ENCODE assay signal across 1 cellular context in the genomic region with DNA sequence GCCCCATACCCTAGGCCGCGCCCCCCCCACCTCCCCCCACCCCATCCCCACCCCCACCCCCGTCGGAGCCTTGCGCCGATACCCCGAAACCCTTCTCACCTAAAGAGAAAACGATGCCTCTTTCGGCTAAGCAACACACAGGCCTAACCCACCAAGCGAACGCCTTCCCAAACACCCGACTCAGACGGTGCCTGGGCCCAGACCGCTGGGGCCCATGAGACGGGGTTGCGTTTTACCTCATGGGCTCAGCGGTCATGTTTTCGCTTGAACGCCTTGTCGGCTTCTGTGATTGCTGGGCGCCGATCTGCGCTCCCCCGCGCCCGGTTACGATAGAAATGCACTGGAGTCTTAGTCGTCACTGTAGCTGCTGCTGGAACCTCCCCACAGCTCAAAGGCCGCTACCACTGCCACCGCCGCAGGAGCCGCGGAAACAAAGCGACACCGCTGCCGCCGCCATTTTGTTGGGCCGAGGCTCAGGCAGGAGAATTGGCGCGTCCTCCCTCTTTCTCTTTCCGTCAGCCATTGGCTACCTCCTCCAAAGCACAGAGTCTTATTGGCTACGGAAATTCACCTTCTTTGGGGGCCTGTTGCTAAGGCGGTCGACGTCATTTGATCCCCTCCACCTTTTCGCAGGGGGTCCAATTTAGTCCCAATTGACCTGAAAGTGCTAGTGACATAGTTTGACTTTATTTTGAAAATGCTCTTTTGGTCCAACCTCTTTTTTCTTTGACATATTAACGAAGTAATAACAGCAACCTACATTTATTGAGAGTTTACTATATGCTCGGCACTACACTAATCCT.
A peak's percentile ranks its signal among the peaks of the same experiment; 100 is the strongest.
TF ChIP-seq lines count a peak whose summit lies in the region.

A gene with protein sequence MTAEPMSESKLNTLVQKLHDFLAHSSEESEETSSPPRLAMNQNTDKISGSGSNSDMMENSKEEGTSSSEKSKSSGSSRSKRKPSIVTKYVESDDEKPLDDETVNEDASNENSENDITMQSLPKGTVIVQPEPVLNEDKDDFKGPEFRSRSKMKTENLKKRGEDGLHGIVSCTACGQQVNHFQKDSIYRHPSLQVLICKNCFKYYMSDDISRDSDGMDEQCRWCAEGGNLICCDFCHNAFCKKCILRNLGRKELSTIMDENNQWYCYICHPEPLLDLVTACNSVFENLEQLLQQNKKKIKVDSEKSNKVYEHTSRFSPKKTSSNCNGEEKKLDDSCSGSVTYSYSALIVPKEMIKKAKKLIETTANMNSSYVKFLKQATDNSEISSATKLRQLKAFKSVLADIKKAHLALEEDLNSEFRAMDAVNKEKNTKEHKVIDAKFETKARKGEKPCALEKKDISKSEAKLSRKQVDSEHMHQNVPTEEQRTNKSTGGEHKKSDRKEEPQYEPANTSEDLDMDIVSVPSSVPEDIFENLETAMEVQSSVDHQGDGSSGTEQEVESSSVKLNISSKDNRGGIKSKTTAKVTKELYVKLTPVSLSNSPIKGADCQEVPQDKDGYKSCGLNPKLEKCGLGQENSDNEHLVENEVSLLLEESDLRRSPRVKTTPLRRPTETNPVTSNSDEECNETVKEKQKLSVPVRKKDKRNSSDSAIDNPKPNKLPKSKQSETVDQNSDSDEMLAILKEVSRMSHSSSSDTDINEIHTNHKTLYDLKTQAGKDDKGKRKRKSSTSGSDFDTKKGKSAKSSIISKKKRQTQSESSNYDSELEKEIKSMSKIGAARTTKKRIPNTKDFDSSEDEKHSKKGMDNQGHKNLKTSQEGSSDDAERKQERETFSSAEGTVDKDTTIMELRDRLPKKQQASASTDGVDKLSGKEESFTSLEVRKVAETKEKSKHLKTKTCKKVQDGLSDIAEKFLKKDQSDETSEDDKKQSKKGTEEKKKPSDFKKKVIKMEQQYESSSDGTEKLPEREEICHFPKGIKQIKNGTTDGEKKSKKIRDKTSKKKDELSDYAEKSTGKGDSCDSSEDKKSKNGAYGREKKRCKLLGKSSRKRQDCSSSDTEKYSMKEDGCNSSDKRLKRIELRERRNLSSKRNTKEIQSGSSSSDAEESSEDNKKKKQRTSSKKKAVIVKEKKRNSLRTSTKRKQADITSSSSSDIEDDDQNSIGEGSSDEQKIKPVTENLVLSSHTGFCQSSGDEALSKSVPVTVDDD (N-terminal part only) (minus strand): TSS at position 471 of the 803 bp plus-strand sequence. CDS start 215 bp downstream, at position 256.

TF ChIP-seq in K562, 482 proteins besides CTCF, POLR2A, EP300 and RAD21 (continued from another document and continues in another):
- TF ChIP-seq, protein P1, sequence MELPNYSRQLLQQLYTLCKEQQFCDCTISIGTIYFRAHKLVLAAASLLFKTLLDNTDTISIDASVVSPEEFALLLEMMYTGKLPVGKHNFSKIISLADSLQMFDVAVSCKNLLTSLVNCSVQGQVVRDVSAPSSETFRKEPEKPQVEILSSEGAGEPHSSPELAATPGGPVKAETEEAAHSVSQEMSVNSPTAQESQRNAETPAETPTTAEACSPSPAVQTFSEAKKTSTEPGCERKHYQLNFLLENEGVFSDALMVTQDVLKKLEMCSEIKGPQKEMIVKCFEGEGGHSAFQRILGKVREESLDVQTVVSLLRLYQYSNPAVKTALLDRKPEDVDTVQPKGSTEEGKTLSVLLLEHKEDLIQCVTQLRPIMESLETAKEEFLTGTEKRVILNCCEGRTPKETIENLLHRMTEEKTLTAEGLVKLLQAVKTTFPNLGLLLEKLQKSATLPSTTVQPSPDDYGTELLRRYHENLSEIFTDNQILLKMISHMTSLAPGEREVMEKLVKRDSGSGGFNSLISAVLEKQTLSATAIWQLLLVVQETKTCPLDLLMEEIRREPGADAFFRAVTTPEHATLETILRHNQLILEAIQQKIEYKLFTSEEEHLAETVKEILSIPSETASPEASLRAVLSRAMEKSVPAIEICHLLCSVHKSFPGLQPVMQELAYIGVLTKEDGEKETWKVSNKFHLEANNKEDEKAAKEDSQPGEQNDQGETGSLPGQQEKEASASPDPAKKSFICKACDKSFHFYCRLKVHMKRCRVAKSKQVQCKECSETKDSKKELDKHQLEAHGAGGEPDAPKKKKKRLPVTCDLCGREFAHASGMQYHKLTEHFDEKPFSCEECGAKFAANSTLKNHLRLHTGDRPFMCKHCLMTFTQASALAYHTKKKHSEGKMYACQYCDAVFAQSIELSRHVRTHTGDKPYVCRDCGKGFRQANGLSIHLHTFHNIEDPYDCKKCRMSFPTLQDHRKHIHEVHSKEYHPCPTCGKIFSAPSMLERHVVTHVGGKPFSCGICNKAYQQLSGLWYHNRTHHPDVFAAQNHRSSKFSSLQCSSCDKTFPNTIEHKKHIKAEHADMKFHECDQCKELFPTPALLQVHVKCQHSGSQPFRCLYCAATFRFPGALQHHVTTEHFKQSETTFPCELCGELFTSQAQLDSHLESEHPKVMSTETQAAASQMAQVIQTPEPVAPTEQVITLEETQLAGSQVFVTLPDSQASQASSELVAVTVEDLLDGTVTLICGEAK (IDR thresholded peaks at IDR 0.05), result no peak
- TF ChIP-seq, protein P1 (CRISPR knock-in tag; IDR thresholded peaks at IDR 0.05), result no peak
- TF ChIP-seq, protein P2, sequence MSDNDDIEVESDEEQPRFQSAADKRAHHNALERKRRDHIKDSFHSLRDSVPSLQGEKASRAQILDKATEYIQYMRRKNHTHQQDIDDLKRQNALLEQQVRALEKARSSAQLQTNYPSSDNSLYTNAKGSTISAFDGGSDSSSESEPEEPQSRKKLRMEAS (CRISPR knock-in tag; IDR thresholded peaks at IDR 0.05), result no peak
- TF ChIP-seq, protein P3, sequence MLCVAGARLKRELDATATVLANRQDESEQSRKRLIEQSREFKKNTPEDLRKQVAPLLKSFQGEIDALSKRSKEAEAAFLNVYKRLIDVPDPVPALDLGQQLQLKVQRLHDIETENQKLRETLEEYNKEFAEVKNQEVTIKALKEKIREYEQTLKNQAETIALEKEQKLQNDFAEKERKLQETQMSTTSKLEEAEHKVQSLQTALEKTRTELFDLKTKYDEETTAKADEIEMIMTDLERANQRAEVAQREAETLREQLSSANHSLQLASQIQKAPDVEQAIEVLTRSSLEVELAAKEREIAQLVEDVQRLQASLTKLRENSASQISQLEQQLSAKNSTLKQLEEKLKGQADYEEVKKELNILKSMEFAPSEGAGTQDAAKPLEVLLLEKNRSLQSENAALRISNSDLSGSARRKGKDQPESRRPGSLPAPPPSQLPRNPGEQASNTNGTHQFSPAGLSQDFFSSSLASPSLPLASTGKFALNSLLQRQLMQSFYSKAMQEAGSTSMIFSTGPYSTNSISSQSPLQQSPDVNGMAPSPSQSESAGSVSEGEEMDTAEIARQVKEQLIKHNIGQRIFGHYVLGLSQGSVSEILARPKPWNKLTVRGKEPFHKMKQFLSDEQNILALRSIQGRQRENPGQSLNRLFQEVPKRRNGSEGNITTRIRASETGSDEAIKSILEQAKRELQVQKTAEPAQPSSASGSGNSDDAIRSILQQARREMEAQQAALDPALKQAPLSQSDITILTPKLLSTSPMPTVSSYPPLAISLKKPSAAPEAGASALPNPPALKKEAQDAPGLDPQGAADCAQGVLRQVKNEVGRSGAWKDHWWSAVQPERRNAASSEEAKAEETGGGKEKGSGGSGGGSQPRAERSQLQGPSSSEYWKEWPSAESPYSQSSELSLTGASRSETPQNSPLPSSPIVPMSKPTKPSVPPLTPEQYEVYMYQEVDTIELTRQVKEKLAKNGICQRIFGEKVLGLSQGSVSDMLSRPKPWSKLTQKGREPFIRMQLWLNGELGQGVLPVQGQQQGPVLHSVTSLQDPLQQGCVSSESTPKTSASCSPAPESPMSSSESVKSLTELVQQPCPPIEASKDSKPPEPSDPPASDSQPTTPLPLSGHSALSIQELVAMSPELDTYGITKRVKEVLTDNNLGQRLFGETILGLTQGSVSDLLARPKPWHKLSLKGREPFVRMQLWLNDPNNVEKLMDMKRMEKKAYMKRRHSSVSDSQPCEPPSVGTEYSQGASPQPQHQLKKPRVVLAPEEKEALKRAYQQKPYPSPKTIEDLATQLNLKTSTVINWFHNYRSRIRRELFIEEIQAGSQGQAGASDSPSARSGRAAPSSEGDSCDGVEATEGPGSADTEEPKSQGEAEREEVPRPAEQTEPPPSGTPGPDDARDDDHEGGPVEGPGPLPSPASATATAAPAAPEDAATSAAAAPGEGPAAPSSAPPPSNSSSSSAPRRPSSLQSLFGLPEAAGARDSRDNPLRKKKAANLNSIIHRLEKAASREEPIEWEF (CRISPR knock-in tag; IDR thresholded peaks at IDR 0.05), result no peak
- no peak for TF ChIP-seq ZNF253 (CRISPR knock-in tag; conservative IDR thresholded peaks at IDR 0.05)
- TF ChIP-seq, protein P4, sequence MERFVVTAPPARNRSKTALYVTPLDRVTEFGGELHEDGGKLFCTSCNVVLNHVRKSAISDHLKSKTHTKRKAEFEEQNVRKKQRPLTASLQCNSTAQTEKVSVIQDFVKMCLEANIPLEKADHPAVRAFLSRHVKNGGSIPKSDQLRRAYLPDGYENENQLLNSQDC (CRISPR knock-in tag; IDR thresholded peaks at IDR 0.05), result no peak
- TF ChIP-seq ZKSCAN8 (CRISPR knock-in tag; IDR thresholded peaks at IDR 0.05), result no peak
- peak; percentile 81 for TF ChIP-seq TAF9B (IDR thresholded peaks at IDR 0.05; ENCODE audit: partially characterized antibody)
- peak; percentile 11 for TF ChIP-seq NFYB (IDR thresholded peaks at IDR 0.05; ENCODE audit: extremely low read depth, insufficient read length)
- no peak for TF ChIP-seq ZNF436 (CRISPR knock-in tag; IDR thresholded peaks at IDR 0.05)
- no peak for TF ChIP-seq RBM14 (IDR thresholded peaks at IDR 0.05; ENCODE audit: borderline replicate concordance, insufficient read depth, low read depth, low read length)
- TF ChIP-seq DMBX1 (CRISPR knock-in tag; IDR thresholded peaks at IDR 0.05; ENCODE audit: borderline replicate concordance), result no peak
- 0 out of 2 replicates have a peak, but pooled peaks have one; percentile 11 for TF ChIP-seq FOXM1 (IDR thresholded peaks at IDR 0.05; ENCODE audit: low read depth)
- no peak for TF ChIP-seq FOXM1 (CRISPR knock-in tag; IDR thresholded peaks at IDR 0.05; ENCODE audit: low read depth)
- no peak for TF ChIP-seq SREBF2 (CRISPR knock-in tag; IDR thresholded peaks at IDR 0.05)
- TF ChIP-seq, protein P5, sequence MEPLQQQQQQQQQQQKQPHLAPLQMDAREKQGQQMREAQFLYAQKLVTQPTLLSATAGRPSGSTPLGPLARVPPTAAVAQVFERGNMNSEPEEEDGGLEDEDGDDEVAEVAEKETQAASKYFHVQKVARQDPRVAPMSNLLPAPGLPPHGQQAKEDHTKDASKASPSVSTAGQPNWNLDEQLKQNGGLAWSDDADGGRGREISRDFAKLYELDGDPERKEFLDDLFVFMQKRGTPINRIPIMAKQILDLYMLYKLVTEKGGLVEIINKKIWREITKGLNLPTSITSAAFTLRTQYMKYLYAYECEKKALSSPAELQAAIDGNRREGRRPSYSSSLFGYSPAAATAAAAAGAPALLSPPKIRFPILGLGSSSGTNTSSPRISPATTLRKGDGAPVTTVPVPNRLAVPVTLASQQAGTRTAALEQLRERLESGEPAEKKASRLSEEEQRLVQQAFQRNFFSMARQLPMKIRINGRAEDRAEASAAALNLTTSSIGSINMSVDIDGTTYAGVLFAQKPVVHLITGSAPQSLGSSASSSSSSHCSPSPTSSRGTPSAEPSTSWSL (CRISPR knock-in tag; IDR thresholded peaks at IDR 0.05; ENCODE audit: borderline replicate concordance), result no peak
- TF ChIP-seq ATF7 (IDR thresholded peaks at IDR 0.05), result peak; percentile 33; the same call in 1 of the 2 replicates
- TF ChIP-seq, protein P6, sequence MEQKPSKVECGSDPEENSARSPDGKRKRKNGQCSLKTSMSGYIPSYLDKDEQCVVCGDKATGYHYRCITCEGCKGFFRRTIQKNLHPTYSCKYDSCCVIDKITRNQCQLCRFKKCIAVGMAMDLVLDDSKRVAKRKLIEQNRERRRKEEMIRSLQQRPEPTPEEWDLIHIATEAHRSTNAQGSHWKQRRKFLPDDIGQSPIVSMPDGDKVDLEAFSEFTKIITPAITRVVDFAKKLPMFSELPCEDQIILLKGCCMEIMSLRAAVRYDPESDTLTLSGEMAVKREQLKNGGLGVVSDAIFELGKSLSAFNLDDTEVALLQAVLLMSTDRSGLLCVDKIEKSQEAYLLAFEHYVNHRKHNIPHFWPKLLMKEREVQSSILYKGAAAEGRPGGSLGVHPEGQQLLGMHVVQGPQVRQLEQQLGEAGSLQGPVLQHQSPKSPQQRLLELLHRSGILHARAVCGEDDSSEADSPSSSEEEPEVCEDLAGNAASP (IDR thresholded peaks at IDR 0.05), result no peak
- TF ChIP-seq ZNF586 (CRISPR knock-in tag; conservative IDR thresholded peaks at IDR 0.05), result no peak
- no peak for TF ChIP-seq NFXL1 (CRISPR knock-in tag; IDR thresholded peaks at IDR 0.05)
- TF ChIP-seq RBFOX2 (IDR thresholded peaks at IDR 0.05; ENCODE audit: low read depth, low read length), result peak; percentile 91
- no peak for TF ChIP-seq ZNF24 (IDR thresholded peaks at IDR 0.05)
- no peak for TF ChIP-seq NFE2L1 (tag; IDR thresholded peaks at IDR 0.05; ENCODE audit: borderline replicate concordance, low read depth)
- TF ChIP-seq, protein P7, sequence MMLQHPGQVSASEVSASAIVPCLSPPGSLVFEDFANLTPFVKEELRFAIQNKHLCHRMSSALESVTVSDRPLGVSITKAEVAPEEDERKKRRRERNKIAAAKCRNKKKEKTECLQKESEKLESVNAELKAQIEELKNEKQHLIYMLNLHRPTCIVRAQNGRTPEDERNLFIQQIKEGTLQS (IDR thresholded peaks at IDR 0.05), result no peak
- TF ChIP-seq, protein P7 (CRISPR knock-in tag; conservative IDR thresholded peaks at IDR 0.05), result no peak
- no peak for TF ChIP-seq HDAC3 (IDR thresholded peaks at IDR 0.05; ENCODE audit: borderline replicate concordance, partially characterized antibody)
- TF ChIP-seq HEY1 (CRISPR knock-in tag; IDR thresholded peaks at IDR 0.05; ENCODE audit: borderline replicate concordance), result no peak
- TF ChIP-seq ZNF282 (CRISPR knock-in tag; IDR thresholded peaks at IDR 0.05), result no peak
- no peak for TF ChIP-seq ZNF263 (CRISPR knock-in tag; IDR thresholded peaks at IDR 0.05; ENCODE audit: borderline replicate concordance)
- TF ChIP-seq ZZZ3 (IDR thresholded peaks at IDR 0.05), result no peak
